Comparison of ENCODE assay signal across 1 cellular context in the genomic region with DNA sequence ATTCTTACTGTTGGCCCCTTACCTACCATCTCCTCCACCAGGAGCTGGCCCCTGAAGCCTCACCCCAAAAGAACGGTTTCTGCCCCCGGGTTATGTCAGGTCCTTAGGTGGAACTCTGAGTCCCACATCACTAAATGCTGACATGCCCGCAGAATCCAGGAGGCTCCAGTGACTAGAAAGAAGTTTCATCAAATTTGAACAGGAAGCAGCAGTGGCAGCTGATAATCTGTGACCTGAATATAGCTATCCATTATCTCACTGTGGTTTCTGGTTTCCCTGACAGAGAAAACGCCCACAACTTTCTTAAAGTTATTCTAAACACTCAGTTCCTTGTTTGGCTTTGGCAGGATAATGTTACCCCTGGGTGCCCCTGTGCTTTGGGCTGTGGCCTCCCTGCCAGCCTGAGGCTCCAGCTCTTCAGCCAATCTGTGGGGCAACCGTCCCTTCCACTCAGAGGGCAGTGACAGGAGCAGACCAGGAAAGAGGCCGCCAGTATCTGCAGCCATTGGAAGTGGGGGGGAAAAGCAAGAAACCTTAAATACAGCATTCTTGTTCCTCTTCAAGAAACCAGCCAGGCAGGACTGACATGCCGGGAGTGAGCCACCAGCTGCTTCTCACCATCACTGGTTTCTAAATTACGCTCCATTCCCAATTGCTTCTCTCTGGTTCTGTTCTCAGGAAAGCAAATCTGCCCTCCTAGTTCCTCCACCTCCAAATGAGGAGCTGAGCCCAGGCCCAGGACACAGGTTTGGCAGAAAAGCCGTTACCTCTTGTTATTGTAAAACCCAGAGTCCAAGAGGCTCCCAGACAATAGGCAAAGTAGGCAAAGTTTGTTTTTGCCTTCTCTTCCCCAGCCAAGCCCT.
TF ChIP-seq lines count a peak whose summit lies in the region.

No MANE protein-coding gene starts in this region.

TF ChIP-seq in K562, 482 proteins besides CTCF, POLR2A, EP300 and RAD21 (continued from another document and continues in another):
- TF ChIP-seq, protein P1, sequence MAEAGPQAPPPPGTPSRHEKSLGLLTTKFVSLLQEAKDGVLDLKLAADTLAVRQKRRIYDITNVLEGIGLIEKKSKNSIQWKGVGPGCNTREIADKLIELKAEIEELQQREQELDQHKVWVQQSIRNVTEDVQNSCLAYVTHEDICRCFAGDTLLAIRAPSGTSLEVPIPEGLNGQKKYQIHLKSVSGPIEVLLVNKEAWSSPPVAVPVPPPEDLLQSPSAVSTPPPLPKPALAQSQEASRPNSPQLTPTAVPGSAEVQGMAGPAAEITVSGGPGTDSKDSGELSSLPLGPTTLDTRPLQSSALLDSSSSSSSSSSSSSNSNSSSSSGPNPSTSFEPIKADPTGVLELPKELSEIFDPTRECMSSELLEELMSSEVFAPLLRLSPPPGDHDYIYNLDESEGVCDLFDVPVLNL (CRISPR knock-in tag; IDR thresholded peaks at IDR 0.05; ENCODE audit: low read depth): no peak
- TF ChIP-seq, protein P2, sequence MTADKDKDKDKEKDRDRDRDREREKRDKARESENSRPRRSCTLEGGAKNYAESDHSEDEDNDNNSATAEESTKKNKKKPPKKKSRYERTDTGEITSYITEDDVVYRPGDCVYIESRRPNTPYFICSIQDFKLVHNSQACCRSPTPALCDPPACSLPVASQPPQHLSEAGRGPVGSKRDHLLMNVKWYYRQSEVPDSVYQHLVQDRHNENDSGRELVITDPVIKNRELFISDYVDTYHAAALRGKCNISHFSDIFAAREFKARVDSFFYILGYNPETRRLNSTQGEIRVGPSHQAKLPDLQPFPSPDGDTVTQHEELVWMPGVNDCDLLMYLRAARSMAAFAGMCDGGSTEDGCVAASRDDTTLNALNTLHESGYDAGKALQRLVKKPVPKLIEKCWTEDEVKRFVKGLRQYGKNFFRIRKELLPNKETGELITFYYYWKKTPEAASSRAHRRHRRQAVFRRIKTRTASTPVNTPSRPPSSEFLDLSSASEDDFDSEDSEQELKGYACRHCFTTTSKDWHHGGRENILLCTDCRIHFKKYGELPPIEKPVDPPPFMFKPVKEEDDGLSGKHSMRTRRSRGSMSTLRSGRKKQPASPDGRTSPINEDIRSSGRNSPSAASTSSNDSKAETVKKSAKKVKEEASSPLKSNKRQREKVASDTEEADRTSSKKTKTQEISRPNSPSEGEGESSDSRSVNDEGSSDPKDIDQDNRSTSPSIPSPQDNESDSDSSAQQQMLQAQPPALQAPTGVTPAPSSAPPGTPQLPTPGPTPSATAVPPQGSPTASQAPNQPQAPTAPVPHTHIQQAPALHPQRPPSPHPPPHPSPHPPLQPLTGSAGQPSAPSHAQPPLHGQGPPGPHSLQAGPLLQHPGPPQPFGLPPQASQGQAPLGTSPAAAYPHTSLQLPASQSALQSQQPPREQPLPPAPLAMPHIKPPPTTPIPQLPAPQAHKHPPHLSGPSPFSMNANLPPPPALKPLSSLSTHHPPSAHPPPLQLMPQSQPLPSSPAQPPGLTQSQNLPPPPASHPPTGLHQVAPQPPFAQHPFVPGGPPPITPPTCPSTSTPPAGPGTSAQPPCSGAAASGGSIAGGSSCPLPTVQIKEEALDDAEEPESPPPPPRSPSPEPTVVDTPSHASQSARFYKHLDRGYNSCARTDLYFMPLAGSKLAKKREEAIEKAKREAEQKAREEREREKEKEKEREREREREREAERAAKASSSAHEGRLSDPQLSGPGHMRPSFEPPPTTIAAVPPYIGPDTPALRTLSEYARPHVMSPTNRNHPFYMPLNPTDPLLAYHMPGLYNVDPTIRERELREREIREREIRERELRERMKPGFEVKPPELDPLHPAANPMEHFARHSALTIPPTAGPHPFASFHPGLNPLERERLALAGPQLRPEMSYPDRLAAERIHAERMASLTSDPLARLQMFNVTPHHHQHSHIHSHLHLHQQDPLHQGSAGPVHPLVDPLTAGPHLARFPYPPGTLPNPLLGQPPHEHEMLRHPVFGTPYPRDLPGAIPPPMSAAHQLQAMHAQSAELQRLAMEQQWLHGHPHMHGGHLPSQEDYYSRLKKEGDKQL (CRISPR knock-in tag; IDR thresholded peaks at IDR 0.05; ENCODE audit: borderline replicate concordance): 0 out of 2 replicates have a peak, but pooled peaks have one; percentile 62
- TF ChIP-seq C11orf30 (IDR thresholded peaks at IDR 0.05; ENCODE audit: low read depth): peak; percentile 42
- TF ChIP-seq, protein P3, sequence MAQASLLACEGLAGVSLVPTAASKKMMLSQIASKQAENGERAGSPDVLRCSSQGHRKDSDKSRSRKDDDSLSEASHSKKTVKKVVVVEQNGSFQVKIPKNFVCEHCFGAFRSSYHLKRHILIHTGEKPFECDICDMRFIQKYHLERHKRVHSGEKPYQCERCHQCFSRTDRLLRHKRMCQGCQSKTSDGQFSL (CRISPR knock-in tag; IDR thresholded peaks at IDR 0.05): peak; percentile 97
- TF ChIP-seq, protein P3 (tag; IDR thresholded peaks at IDR 0.05): peak; percentile 49 to 69; a peak in 1 of 4 replicates
- TF ChIP-seq, protein P4, sequence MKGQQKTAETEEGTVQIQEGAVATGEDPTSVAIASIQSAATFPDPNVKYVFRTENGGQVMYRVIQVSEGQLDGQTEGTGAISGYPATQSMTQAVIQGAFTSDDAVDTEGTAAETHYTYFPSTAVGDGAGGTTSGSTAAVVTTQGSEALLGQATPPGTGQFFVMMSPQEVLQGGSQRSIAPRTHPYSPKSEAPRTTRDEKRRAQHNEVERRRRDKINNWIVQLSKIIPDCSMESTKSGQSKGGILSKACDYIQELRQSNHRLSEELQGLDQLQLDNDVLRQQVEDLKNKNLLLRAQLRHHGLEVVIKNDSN (CRISPR knock-in tag; IDR thresholded peaks at IDR 0.05): no peak; the same call in 1 of the 2 replicates
- TF ChIP-seq CREBBP (IDR thresholded peaks at IDR 0.05; ENCODE audit: low read depth, low read length): no peak
- TF ChIP-seq KAT8 (IDR thresholded peaks at IDR 0.05; ENCODE audit: low read depth): no peak
- TF ChIP-seq TEAD4 (IDR thresholded peaks at IDR 0.05; ENCODE audit: low read length): peak; percentile 94
- no peak for TF ChIP-seq TEAD4 (CRISPR knock-in tag; IDR thresholded peaks at IDR 0.05; ENCODE audit: borderline replicate concordance)
- TF ChIP-seq, protein P5, sequence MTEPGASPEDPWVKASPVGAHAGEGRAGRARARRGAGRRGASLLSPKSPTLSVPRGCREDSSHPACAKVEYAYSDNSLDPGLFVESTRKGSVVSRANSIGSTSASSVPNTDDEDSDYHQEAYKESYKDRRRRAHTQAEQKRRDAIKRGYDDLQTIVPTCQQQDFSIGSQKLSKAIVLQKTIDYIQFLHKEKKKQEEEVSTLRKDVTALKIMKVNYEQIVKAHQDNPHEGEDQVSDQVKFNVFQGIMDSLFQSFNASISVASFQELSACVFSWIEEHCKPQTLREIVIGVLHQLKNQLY (CRISPR knock-in tag; conservative IDR thresholded peaks at IDR 0.05): no peak
- TF ChIP-seq ELF2 (CRISPR knock-in tag; IDR thresholded peaks at IDR 0.05): 0 out of 2 replicates have a peak, but pooled peaks have one; percentile 23
- TF ChIP-seq DMBX1 (CRISPR knock-in tag; IDR thresholded peaks at IDR 0.05; ENCODE audit: borderline replicate concordance): no peak
- no peak for TF ChIP-seq NCOA4 (IDR thresholded peaks at IDR 0.05; ENCODE audit: partially characterized antibody)
- TF ChIP-seq SP2 (IDR thresholded peaks at IDR 0.05; ENCODE audit: extremely low read depth, low read depth, low read length, poor library complexity, severe bottlenecking): no peak
- no peak for TF ChIP-seq POLR2H (tag; IDR thresholded peaks at IDR 0.05; ENCODE audit: low read depth)
- no peak for TF ChIP-seq KLF10 (CRISPR knock-in tag; IDR thresholded peaks at IDR 0.05)
- TF ChIP-seq, protein P6, sequence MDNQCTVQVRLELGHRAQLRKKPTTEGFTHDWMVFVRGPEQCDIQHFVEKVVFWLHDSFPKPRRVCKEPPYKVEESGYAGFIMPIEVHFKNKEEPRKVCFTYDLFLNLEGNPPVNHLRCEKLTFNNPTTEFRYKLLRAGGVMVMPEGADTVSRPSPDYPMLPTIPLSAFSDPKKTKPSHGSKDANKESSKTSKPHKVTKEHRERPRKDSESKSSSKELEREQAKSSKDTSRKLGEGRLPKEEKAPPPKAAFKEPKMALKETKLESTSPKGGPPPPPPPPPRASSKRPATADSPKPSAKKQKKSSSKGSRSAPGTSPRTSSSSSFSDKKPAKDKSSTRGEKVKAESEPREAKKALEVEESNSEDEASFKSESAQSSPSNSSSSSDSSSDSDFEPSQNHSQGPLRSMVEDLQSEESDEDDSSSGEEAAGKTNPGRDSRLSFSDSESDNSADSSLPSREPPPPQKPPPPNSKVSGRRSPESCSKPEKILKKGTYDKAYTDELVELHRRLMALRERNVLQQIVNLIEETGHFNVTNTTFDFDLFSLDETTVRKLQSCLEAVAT (IDR thresholded peaks at IDR 0.05): peak in 1 of 2 experiments; percentile 75; a peak in 2 of 4 replicates
- TF ChIP-seq, protein P7, sequence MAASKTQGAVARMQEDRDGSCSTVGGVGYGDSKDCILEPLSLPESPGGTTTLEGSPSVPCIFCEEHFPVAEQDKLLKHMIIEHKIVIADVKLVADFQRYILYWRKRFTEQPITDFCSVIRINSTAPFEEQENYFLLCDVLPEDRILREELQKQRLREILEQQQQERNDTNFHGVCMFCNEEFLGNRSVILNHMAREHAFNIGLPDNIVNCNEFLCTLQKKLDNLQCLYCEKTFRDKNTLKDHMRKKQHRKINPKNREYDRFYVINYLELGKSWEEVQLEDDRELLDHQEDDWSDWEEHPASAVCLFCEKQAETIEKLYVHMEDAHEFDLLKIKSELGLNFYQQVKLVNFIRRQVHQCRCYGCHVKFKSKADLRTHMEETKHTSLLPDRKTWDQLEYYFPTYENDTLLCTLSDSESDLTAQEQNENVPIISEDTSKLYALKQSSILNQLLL (CRISPR knock-in tag; IDR thresholded peaks at IDR 0.05; ENCODE audit: borderline replicate concordance): no peak
- TF ChIP-seq POLR2G (IDR thresholded peaks at IDR 0.05; ENCODE audit: low read depth, low read length): no peak; the same call in none of the 2 replicates
- TF ChIP-seq HIVEP1 (CRISPR knock-in tag; IDR thresholded peaks at IDR 0.05): no peak
- TF ChIP-seq, protein P8, sequence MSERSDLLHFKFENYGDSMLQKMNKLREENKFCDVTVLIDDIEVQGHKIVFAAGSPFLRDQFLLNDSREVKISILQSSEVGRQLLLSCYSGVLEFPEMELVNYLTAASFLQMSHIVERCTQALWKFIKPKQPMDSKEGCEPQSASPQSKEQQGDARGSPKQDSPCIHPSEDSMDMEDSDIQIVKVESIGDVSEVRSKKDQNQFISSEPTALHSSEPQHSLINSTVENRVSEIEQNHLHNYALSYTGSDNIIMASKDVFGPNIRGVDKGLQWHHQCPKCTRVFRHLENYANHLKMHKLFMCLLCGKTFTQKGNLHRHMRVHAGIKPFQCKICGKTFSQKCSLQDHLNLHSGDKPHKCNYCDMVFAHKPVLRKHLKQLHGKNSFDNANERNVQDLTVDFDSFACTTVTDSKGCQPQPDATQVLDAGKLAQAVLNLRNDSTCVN (CRISPR knock-in tag; IDR thresholded peaks at IDR 0.05): no peak
- TF ChIP-seq ZNF507 (tag; conservative IDR thresholded peaks at IDR 0.05): no peak
- TF ChIP-seq TEAD2 (tag; IDR thresholded peaks at IDR 0.05): no peak
- TF ChIP-seq, protein P9, sequence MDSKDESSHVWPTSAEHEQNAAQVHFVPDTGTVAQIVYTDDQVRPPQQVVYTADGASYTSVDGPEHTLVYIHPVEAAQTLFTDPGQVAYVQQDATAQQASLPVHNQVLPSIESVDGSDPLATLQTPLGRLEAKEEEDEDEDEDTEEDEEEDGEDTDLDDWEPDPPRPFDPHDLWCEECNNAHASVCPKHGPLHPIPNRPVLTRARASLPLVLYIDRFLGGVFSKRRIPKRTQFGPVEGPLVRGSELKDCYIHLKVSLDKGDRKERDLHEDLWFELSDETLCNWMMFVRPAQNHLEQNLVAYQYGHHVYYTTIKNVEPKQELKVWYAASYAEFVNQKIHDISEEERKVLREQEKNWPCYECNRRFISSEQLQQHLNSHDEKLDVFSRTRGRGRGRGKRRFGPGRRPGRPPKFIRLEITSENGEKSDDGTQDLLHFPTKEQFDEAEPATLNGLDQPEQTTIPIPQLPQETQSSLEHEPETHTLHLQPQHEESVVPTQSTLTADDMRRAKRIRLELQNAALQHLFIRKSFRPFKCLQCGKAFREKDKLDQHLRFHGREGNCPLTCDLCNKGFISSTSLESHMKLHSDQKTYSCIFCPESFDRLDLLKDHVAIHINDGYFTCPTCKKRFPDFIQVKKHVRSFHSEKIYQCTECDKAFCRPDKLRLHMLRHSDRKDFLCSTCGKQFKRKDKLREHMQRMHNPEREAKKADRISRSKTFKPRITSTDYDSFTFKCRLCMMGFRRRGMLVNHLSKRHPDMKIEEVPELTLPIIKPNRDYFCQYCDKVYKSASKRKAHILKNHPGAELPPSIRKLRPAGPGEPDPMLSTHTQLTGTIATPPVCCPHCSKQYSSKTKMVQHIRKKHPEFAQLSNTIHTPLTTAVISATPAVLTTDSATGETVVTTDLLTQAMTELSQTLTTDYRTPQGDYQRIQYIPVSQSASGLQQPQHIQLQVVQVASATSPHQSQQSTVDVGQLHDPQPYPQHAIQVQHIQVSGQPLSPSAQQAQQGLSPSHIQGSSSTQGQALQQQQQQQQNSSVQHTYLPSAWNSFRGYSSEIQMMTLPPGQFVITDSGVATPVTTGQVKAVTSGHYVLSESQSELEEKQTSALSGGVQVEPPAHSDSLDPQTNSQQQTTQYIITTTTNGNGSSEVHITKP (IDR thresholded peaks at IDR 0.05; ENCODE audit: partially characterized antibody): no peak
- TF ChIP-seq HNRNPUL1 (IDR thresholded peaks at IDR 0.05; ENCODE audit: low read length): no peak
- TF ChIP-seq CBX3 (IDR thresholded peaks at IDR 0.05; ENCODE audit: borderline replicate concordance in 1 of 2, low read length in 2 of 2): peak in 1 of 2 experiments; percentile 69; a peak in 1 of 3 replicates
- TF ChIP-seq, protein P10, sequence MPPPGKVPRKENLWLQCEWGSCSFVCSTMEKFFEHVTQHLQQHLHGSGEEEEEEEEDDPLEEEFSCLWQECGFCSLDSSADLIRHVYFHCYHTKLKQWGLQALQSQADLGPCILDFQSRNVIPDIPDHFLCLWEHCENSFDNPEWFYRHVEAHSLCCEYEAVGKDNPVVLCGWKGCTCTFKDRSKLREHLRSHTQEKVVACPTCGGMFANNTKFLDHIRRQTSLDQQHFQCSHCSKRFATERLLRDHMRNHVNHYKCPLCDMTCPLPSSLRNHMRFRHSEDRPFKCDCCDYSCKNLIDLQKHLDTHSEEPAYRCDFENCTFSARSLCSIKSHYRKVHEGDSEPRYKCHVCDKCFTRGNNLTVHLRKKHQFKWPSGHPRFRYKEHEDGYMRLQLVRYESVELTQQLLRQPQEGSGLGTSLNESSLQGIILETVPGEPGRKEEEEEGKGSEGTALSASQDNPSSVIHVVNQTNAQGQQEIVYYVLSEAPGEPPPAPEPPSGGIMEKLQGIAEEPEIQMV (tag; conservative IDR thresholded peaks at IDR 0.05; ENCODE audit: low read depth): 0 out of 2 replicates have a peak, but pooled peaks have one; percentile 5
- TF ChIP-seq ILK (tag; IDR thresholded peaks at IDR 0.05; ENCODE audit: borderline replicate concordance, low read depth): no peak
- TF ChIP-seq ZNF274 (IDR thresholded peaks at IDR 0.05; ENCODE audit: borderline replicate concordance, low read depth, low read length): no peak
- TF ChIP-seq DACH1 (IDR thresholded peaks at IDR 0.05; ENCODE audit: partially characterized antibody): no peak
- TF ChIP-seq, protein P11, sequence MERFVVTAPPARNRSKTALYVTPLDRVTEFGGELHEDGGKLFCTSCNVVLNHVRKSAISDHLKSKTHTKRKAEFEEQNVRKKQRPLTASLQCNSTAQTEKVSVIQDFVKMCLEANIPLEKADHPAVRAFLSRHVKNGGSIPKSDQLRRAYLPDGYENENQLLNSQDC (CRISPR knock-in tag; IDR thresholded peaks at IDR 0.05): no peak
- no peak for TF ChIP-seq PCBP1 (IDR thresholded peaks at IDR 0.05; ENCODE audit: low read depth, low read length, poor library complexity, severe bottlenecking)
